ENCODE assay signal across 8 cellular contexts in genomic region chr1:231338270-231339128, GRCh38. TPM values are rescaled to one million over a fixed set of nuclear protein-coding genes. Genes with fewer than 3 reads are reported as not detected.
DNase-seq lines count a peak whose midpoint lies in the region; ATAC-seq and TF ChIP-seq lines count a peak whose summit lies in the region.

Gene SPRTN, plus strand, starts transcription at chr1:231338293. Its CDS starts 91 bp downstream, at chr1:231338384.

- peaks cover 2% of the 10 kb centered on the region for H3K27me3 Mint-ChIP-seq in Caco-2 (ENCODE audit: insufficient read depth, unreplicated experiment)
- H3K27me3 Mint-ChIP-seq in activated naive CD4-positive, alpha-beta T cell treated with anti-CD3 and anti-CD28 coated beads, Interleukin-2, amount 50 U/mL, for 24 hours, result no peaks in the 10 kb centered on the region

- TSS peak; percentile 63 for BruUV-seq in Caco-2 (replicated peaks; lab: Mats Ljungman, UMichigan)

- H3K9ac ChIP-seq in HUES6 (ENCODE audit: low read length) (peak within 1 kb of the TSS; percentile 92), rectal smooth muscle tissue (ENCODE audit: low read length) (peak within 1 kb of the TSS; percentile 98)

- DNase-seq in Caco-2, result no peak
- no peak for DNase-seq in left ventricle myocardium inferior
- no peak for DNase-seq in DMS53 (lab: John Stamatoyannopoulos, UW)

- H3K4me1 Mint-ChIP-seq in Caco-2 (ENCODE audit: low read depth, unreplicated experiment), result peaks cover 25% of the 10 kb centered on the region
- H3K4me1 Mint-ChIP-seq in activated naive CD4-positive, alpha-beta T cell treated with anti-CD3 and anti-CD28 coated beads, Interleukin-2, amount 50 U/mL, for 24 hours, result peaks cover 58% of the 10 kb centered on the region

- H3K36me3 Mint-ChIP-seq in Caco-2 (ENCODE audit: insufficient read depth, unreplicated experiment), result peaks cover 49% of the 10 kb centered on the region
- peaks cover 22% of the 10 kb centered on the region for H3K36me3 Mint-ChIP-seq in activated naive CD4-positive, alpha-beta T cell treated with anti-CD3 and anti-CD28 coated beads, Interleukin-2, amount 50 U/mL, for 24 hours

- H3K9me3 ChIP-seq in Caco-2, result no peaks in the 10 kb centered on the region
- H3K9me3 ChIP-seq in HUES6 (ENCODE audit: control insufficient read depth, insufficient read depth, low read depth, low read length), result no peaks in the 10 kb centered on the region
- H3K9me3 ChIP-seq in left ventricle myocardium inferior (replicated peaks), result no peaks in the 10 kb centered on the region

- POLR2A ChIA-PET in Caco-2 (lab: Charles Lee), result interaction anchor here (0.6 to 1.4 kb wide), 11 partner anchors 14 to 470 kb away, joined by 3 to 14 read pairs (median 4); partner anchors contain the start of genes C1orf198, GNPAT and TSNAX

- no peaks in the 10 kb centered on the region for H3K9me3 Mint-ChIP-seq in Caco-2 (ENCODE audit: unreplicated experiment)
- H3K9me3 Mint-ChIP-seq in activated naive CD4-positive, alpha-beta T cell treated with anti-CD3 and anti-CD28 coated beads, Interleukin-2, amount 50 U/mL, for 24 hours, result peaks cover 5% of the 10 kb centered on the region

- peak within 1 kb of the TSS; percentile 98 for H3K27ac Mint-ChIP-seq in Caco-2 (ENCODE audit: unreplicated experiment)
- H3K27ac Mint-ChIP-seq in activated naive CD4-positive, alpha-beta T cell treated with anti-CD3 and anti-CD28 coated beads, Interleukin-2, amount 50 U/mL, for 24 hours, result peak within 1 kb of the TSS; percentile 100

- H3K4me1 ChIP-seq in Caco-2 (no peaks in the 10 kb centered on the region; the same call in none of the 2 replicates), HUES6 (ENCODE audit: control insufficient read depth, insufficient read depth, low read length) (peaks cover 31% of the 10 kb centered on the region), left ventricle myocardium inferior (peaks cover 68% of the 10 kb centered on the region), rectal smooth muscle tissue (ENCODE audit: control insufficient read depth, insufficient read depth, low read length) (peaks cover 33% of the 10 kb centered on the region)

- CTCF ChIA-PET in Caco-2 (lab: Charles Lee), result interaction anchor here (0.6 to 1.6 kb wide), 8 partner anchors 17 to 470 kb away, joined by 3 to 4 read pairs (median 3); no protein-coding TSS in a partner anchor

- H3K4me3 ChIP-seq in Caco-2 (ENCODE audit: low read depth, low read length) (peak within 1 kb of the TSS; percentile 88), HUES6 (ENCODE audit: low read depth, low read length) (peak within 1 kb of the TSS; percentile 94), left ventricle myocardium inferior (peak within 1 kb of the TSS; percentile 97), rectal smooth muscle tissue (ENCODE audit: low read length) (peak within 1 kb of the TSS; percentile 96)

- ATAC-seq in GM19455 (IDR thresholded peaks at IDR 0.05; ENCODE audit: unreplicated experiment), result peak; percentile 10
- ATAC-seq in GM18858 (IDR thresholded peaks at IDR 0.05; ENCODE audit: unreplicated experiment), result no peak

- H3K27me3 ChIP-seq in Caco-2 (replicated peaks; ENCODE audit: control insufficient read depth, insufficient read depth, low read length) (no peaks in the 10 kb centered on the region), HUES6 (ENCODE audit: control insufficient read depth, insufficient read depth, low read length) (no peaks in the 10 kb centered on the region), left ventricle myocardium inferior (ENCODE audit: low read depth) (no peaks in the 10 kb centered on the region), rectal smooth muscle tissue (ENCODE audit: control insufficient read depth, insufficient read depth, low read length) (no peaks in the 10 kb centered on the region)

- intact Hi-C loops in Caco-2 (cut with micrococcal nuclease; ENCODE audit: unreplicated experiment), result loop anchor here (2.0 kb wide), 1 partner anchor 104 kb away; no protein-coding TSS in a partner anchor
- intact Hi-C loops in left ventricle myocardium inferior (cut with micrococcal nuclease), result no loop called here

- peak within 1 kb of the TSS; percentile 98 for H3K4me3 Mint-ChIP-seq in Caco-2 (ENCODE audit: unreplicated experiment)
- peak within 1 kb of the TSS; percentile 99 for H3K4me3 Mint-ChIP-seq in activated naive CD4-positive, alpha-beta T cell treated with anti-CD3 and anti-CD28 coated beads, Interleukin-2, amount 50 U/mL, for 24 hours

- H3K36me3 ChIP-seq in Caco-2 (ENCODE audit: control insufficient read depth, insufficient read depth, low read length) (no peaks in the 10 kb centered on the region), HUES6 (ENCODE audit: control insufficient read depth, insufficient read depth, low read length) (peaks cover 16% of the 10 kb centered on the region), left ventricle myocardium inferior (peaks cover 13% of the 10 kb centered on the region), rectal smooth muscle tissue (ENCODE audit: control insufficient read depth, insufficient read depth, low read length) (peaks cover 2% of the 10 kb centered on the region)

- no peak for TF ChIP-seq CTCF in Caco-2 (IDR thresholded peaks at IDR 0.05; ENCODE audit: insufficient read depth in 1 of 2, low read depth in 1 of 2, low read length in 1 of 2, severe bottlenecking in 1 of 2, unreplicated experiment in 1 of 2)
- TF ChIP-seq CTCF in left ventricle myocardium inferior (IDR thresholded peaks at IDR 0.05; ENCODE audit: borderline replicate concordance), result no peak

- H3K27ac ChIP-seq in HUES6 (ENCODE audit: low read depth, low read length) (peak within 1 kb of the TSS; percentile 62; the same call in 1 of the 2 replicates), left ventricle myocardium inferior (replicated peaks) (peak within 1 kb of the TSS; percentile 97), rectal smooth muscle tissue (ENCODE audit: low read depth, low read length) (peak within 1 kb of the TSS; percentile 99)

RNA-seq across cellular contexts. Expression of gene SPRTN, which starts in this region (rescaled TPM):
- total RNA-seq in Caco-2 (2022) (21.3 and 24.9 TPM in 2 replicates), left ventricle myocardium inferior (7.4 TPM)
